In the genomic region with DNA sequence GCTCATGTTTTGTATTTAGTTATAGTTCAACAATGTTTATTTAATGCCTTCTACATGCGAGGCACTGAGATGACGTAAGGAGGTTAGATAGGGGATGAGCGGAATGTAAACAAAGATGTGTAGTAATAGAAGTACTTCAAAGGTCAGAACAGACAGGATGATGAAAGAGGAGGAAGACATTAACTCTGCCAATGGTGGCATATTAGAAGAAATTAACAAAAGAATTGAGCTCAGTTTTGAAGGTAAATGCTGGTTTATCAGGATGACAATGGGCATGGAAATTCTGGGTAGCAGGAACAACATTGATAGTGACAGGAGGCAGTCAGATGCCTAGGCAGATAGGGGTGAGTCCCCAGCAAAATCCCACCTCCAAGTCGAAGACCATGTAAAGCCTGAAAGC, we compare ENCODE assay signal across 12 cellular contexts.
A peak's percentile ranks its signal among the peaks of the same experiment; 100 is the strongest.
DNase-seq lines count a peak whose midpoint lies in the region; ATAC-seq and TF ChIP-seq lines count a peak whose summit lies in the region.
"Had no signal": no experiment of that assay in that cellular context is flagged by ENCODE, and none has a peak within 500 bp of the region (broad histone marks: within the 10 kb centered on the region; RNA-seq: fewer than 3 reads in every experiment).

No MANE protein-coding gene starts in this region.

- peak overlapping the region; percentile 42 for H3K27ac Mint-ChIP-seq in MCF 10A (ENCODE audit: low read depth, unreplicated experiment)
- H3K27ac Mint-ChIP-seq: T-helper 1 cell treated with Interleukin-12 subunit alpha and Interleukin-12 subunit beta and Interleukin-4 antibody, amounts not matched to agents 30 μg/mL and 1 μg/mL, for 36 hours had no signal

- ATAC-seq in HG03095 (IDR thresholded peaks at IDR 0.05; ENCODE audit: unreplicated experiment): no peak
- ATAC-seq in aorta (ENCODE audit: low FRiP score): no peak
- no peak for ATAC-seq in HG02973 (IDR thresholded peaks at IDR 0.05; ENCODE audit: unreplicated experiment)
- ATAC-seq: gastrocnemius medialis, left lung had no signal

- TF ChIP-seq POLR2A in breast epithelium (IDR thresholded peaks at IDR 0.05): no peak

- H3K9me3 ChIP-seq in breast epithelium: no peaks in the 10 kb centered on the region
- no peaks in the 10 kb centered on the region for H3K9me3 ChIP-seq in aorta (ENCODE audit: control insufficient read depth, low read length)
- H3K9me3 ChIP-seq: gastrocnemius medialis, left lung had no signal

- H3K4me3 ChIP-seq in breast epithelium: no peak overlapping the region
- no peak overlapping the region for H3K4me3 ChIP-seq in aorta (ENCODE audit: low read length in 2 of 2)
- H3K4me3 ChIP-seq: gastrocnemius medialis, left lung had no signal

- no TSS peak for BruUV-seq in MCF 10A (replicated peaks; lab: Mats Ljungman, UMichigan)

- 95 to 96% methylated on average over 4 of the region's 4 CpGs for WGBS in aorta, 2 donors

- H3K27me3 ChIP-seq in breast epithelium (no peaks in the 10 kb centered on the region), aorta (ENCODE audit: control insufficient read depth in 1 of 2, insufficient read depth in 2 of 2, low read length in 1 of 2) (no peaks in the 10 kb centered on the region)
- H3K27me3 ChIP-seq: gastrocnemius medialis, left lung had no signal

- peak; percentile 77 for DNase-seq in MCF 10A (ENCODE audit: unreplicated experiment)
- no peak for DNase-seq in breast epithelium (ENCODE audit: low spot score in 2 of 2)
- DNase-seq in NCI-H748 (lab: John Stamatoyannopoulos, UW; ENCODE audit: unreplicated experiment): peak; percentile 81
- DNase-seq in fibroblast of gingiva (ENCODE audit: low read depth): peak; percentile 95
- DNase-seq in smooth muscle cell of the brain vasculature (ENCODE audit: low read depth, low spot score): peak; percentile 43
- no peak for DNase-seq in aorta
- DNase-seq: activated naive CD4-positive, alpha-beta T cell treated with Interleukin-2 at 50 U/mL for 16 hours; gastrocnemius medialis; left lung had no signal

- no peaks in the 10 kb centered on the region for H3K9me3 Mint-ChIP-seq in MCF 10A (ENCODE audit: unreplicated experiment)
- H3K9me3 Mint-ChIP-seq: T-helper 1 cell treated with Interleukin-12 subunit alpha and Interleukin-12 subunit beta and Interleukin-4 antibody, amounts not matched to agents 30 μg/mL and 1 μg/mL, for 36 hours had no signal

- H3K36me3 ChIP-seq in breast epithelium (no peaks in the 10 kb centered on the region), aorta (ENCODE audit: control insufficient read depth in 1 of 2, insufficient read depth in 2 of 2, low read length in 1 of 2) (no peaks in the 10 kb centered on the region)
- H3K36me3 ChIP-seq: gastrocnemius medialis, left lung had no signal

- H3K36me3 Mint-ChIP-seq in MCF 10A (ENCODE audit: insufficient read depth, unreplicated experiment): no peaks in the 10 kb centered on the region

- CTCF ChIA-PET in MCF 10A (lab: Yijun Ruan, JAX): interaction anchor here (0.6 to 0.8 kb wide), 5 partner anchors 17 to 75 kb away, joined by 3 to 5 read pairs (median 3); no protein-coding TSS in a partner anchor

- TF ChIP-seq CTCF in MCF 10A (IDR thresholded peaks at IDR 0.05; ENCODE audit: unreplicated experiment): no peak
- TF ChIP-seq CTCF in breast epithelium (IDR thresholded peaks at IDR 0.05): no peak

- POLR2A ChIA-PET in MCF 10A (lab: Yijun Ruan, JAX): interaction anchor here (1.0 to 1.1 kb wide), 2 partner anchors 36 to 41 kb away, joined by 3 to 4 read pairs; no protein-coding TSS in a partner anchor

- H3K4me1 ChIP-seq in breast epithelium: no peaks in the 10 kb centered on the region
- peaks cover 0 to 3% of the 10 kb centered on the region in 2 donors for H3K4me1 ChIP-seq in aorta (ENCODE audit: control insufficient read depth in 1 of 2, insufficient read depth in 2 of 2, low read length in 2 of 2)

- H3K27me3 Mint-ChIP-seq in MCF 10A (ENCODE audit: insufficient read depth, unreplicated experiment): no peaks in the 10 kb centered on the region

- no peak overlapping the region for H3K27ac ChIP-seq in breast epithelium
- H3K27ac ChIP-seq in aorta (ENCODE audit: low read depth in 1 of 2, low read length in 2 of 2): no peak overlapping the region
- H3K27ac ChIP-seq: gastrocnemius medialis, left lung had no signal

- no peak overlapping the region for H3K4me3 Mint-ChIP-seq in MCF 10A (ENCODE audit: unreplicated experiment)
- H3K4me3 Mint-ChIP-seq: T-helper 1 cell treated with Interleukin-12 subunit alpha and Interleukin-12 subunit beta and Interleukin-4 antibody, amounts not matched to agents 30 μg/mL and 1 μg/mL, for 36 hours had no signal

- peaks cover 28% of the 10 kb centered on the region for H3K4me1 Mint-ChIP-seq in MCF 10A (ENCODE audit: insufficient read depth, unreplicated experiment)

- intact Hi-C loops in MCF 10A (cut with micrococcal nuclease) (no loop called here), breast epithelium (cut with DNase I; ENCODE audit: low total_unique reads) (no loop called here), aorta (cut with DNase I) (no loop called here)

Comparison
In these comparisons a context has a peak if more than half of its experiments do, and no peak if none do; other contexts are left out.
1. DNase-seq: peak in MCF 10A (single experiment), NCI-H748 (single experiment), fibroblast of gingiva (single experiment) and smooth muscle cell of the brain vasculature (single experiment); none in breast epithelium (0 of 2) and aorta (0 of 2).